Comparison of ENCODE assay signal across 8 cellular contexts in genomic region chr2:108449410-108450200, GRCh38. TPM values are rescaled to one million over a fixed set of nuclear protein-coding genes. Genes with fewer than 3 reads are reported as not detected.
A peak's percentile ranks its signal among the peaks of the same experiment; 100 is the strongest.
DNase-seq lines count a peak whose midpoint lies in the region; ATAC-seq, FAIRE-seq and TF ChIP-seq lines count a peak whose summit lies in the region.

No MANE protein-coding gene starts in this region.

- peak overlapping the region; percentile 96 for H3K4me3 ChIP-seq in CD4-positive, CD25-positive, alpha-beta regulatory T cell (ENCODE audit: low read depth, low read length)
- H3K4me3 ChIP-seq in PC-9, result peak overlapping the region; percentile 90
- H3K4me3 ChIP-seq in astrocyte (ENCODE audit: insufficient read depth, low read depth, low read length), result peak overlapping the region; percentile 98
- H3K4me3 ChIP-seq in iPS-18a (ENCODE audit: low read length), result peak overlapping the region; percentile 82
- peak overlapping the region; percentile 90 for H3K4me3 ChIP-seq in skeletal muscle satellite cell (ENCODE audit: low read length)

- peak overlapping the region; percentile 95 for H3K27ac ChIP-seq in CD4-positive, CD25-positive, alpha-beta regulatory T cell (ENCODE audit: insufficient read depth, low read length, poor library complexity, severe bottlenecking)
- H3K27ac ChIP-seq in PC-9 (peak overlapping the region; percentile 62), astrocyte (ENCODE audit: low read depth, low read length) (peak overlapping the region; percentile 95), iPS-18a (ENCODE audit: low read length) (peak overlapping the region; percentile 46)

- H3F3A ChIP-seq in PC-9 (ENCODE audit: insufficient read depth, low read depth), result no peaks in the 10 kb centered on the region

- peak overlapping the region; percentile 96 to 99 (median 99) for H3K27ac Mint-ChIP-seq in CD4-positive, CD25-positive, alpha-beta regulatory T cell
- H3K27ac Mint-ChIP-seq in astrocyte (ENCODE audit: unreplicated experiment), result peak overlapping the region; percentile 99

- H3K4me3 Mint-ChIP-seq in CD4-positive, CD25-positive, alpha-beta regulatory T cell, result peak overlapping the region; percentile 94 to 99 (median 99)
- H3K4me3 Mint-ChIP-seq in astrocyte (ENCODE audit: unreplicated experiment), result peak overlapping the region; percentile 98

- intact Hi-C loops in PC-9 (cut with micrococcal nuclease; ENCODE audit: unreplicated experiment), result loop anchor here (2.0 kb wide), 1 partner anchor 99 kb away; no protein-coding TSS in a partner anchor

- peaks cover 19% of the 10 kb centered on the region for H3K79me2 ChIP-seq in PC-9 (ENCODE audit: low read depth)
- H3K79me2 ChIP-seq in astrocyte (ENCODE audit: insufficient read depth, low read length), result peaks cover 12% of the 10 kb centered on the region

- peaks cover 32% of the 10 kb centered on the region for H3K36me3 ChIP-seq in CD4-positive, CD25-positive, alpha-beta regulatory T cell (ENCODE audit: control insufficient read depth, insufficient read depth, low read length)
- H3K36me3 ChIP-seq in PC-9 (ENCODE audit: low read depth) (peaks cover 15% of the 10 kb centered on the region), astrocyte (ENCODE audit: insufficient read depth, low read length) (peaks cover 14% of the 10 kb centered on the region), iPS-18a (ENCODE audit: control insufficient read depth, low read depth, low read length) (peaks cover 24% of the 10 kb centered on the region), skeletal muscle satellite cell (ENCODE audit: insufficient read depth, low read length) (peaks cover 13% of the 10 kb centered on the region)

- H3K9me3 Mint-ChIP-seq in CD4-positive, CD25-positive, alpha-beta regulatory T cell, result no peaks in the 10 kb centered on the region
- H3K9me3 Mint-ChIP-seq in astrocyte (ENCODE audit: unreplicated experiment), result peaks cover under 1% of the 10 kb centered on the region

- H3K36me3 Mint-ChIP-seq in CD4-positive, CD25-positive, alpha-beta regulatory T cell, result peaks cover 28% of the 10 kb centered on the region
- peaks cover 5% of the 10 kb centered on the region for H3K36me3 Mint-ChIP-seq in astrocyte (ENCODE audit: low read depth, unreplicated experiment)

- no peaks in the 10 kb centered on the region for H3K9me3 ChIP-seq in CD4-positive, CD25-positive, alpha-beta regulatory T cell (ENCODE audit: control insufficient read depth in 2 of 2, low read length in 2 of 2)
- H3K9me3 ChIP-seq in PC-9 (ENCODE audit: insufficient read depth, low read depth) (no peaks in the 10 kb centered on the region), astrocyte (ENCODE audit: insufficient read depth, low read depth, low read length) (no peaks in the 10 kb centered on the region), iPS-18a (ENCODE audit: control insufficient read depth, low read depth, low read length) (no peaks in the 10 kb centered on the region), skeletal muscle satellite cell (replicated peaks; ENCODE audit: low read length) (no peaks in the 10 kb centered on the region)

- H3K4me2 ChIP-seq in PC-9, result peak overlapping the region; percentile 91
- H3K4me2 ChIP-seq in astrocyte (ENCODE audit: low read length), result peak overlapping the region; percentile 98
- peak overlapping the region; percentile 89 for H3K4me2 ChIP-seq in skeletal muscle satellite cell (ENCODE audit: low read length)

- POLR2A ChIA-PET in PC-9 (lab: Charles Lee; ENCODE audit: unreplicated experiment), result interaction anchor here (0.8 kb wide), 1 partner anchor 145 kb away, joined by 4 read pairs; no protein-coding TSS in a partner anchor

- peaks cover 4% of the 10 kb centered on the region for H3K27me3 Mint-ChIP-seq in CD4-positive, CD25-positive, alpha-beta regulatory T cell
- H3K27me3 Mint-ChIP-seq in astrocyte (ENCODE audit: low read depth, unreplicated experiment), result no peaks in the 10 kb centered on the region

- peak; percentile 34 to 36 for ATAC-seq in CD4-positive, CD25-positive, alpha-beta regulatory T cell (ENCODE audit: low read depth in 2 of 2)
- ATAC-seq in GM19023 (IDR thresholded peaks at IDR 0.05; ENCODE audit: unreplicated experiment), result peak; percentile 43
- ATAC-seq in HG03342 (IDR thresholded peaks at IDR 0.05; ENCODE audit: unreplicated experiment), result peak; percentile 32
- no peak for ATAC-seq in GM21360 (IDR thresholded peaks at IDR 0.05; ENCODE audit: unreplicated experiment)

- peaks cover 17 to 56% (median 38%) of the 10 kb centered on the region in 4 donors for H3K4me1 Mint-ChIP-seq in CD4-positive, CD25-positive, alpha-beta regulatory T cell
- peaks cover 8% of the 10 kb centered on the region for H3K4me1 Mint-ChIP-seq in astrocyte (ENCODE audit: low read depth, unreplicated experiment)

- TF ChIP-seq CTCF in PC-9 (conservative IDR thresholded peaks at IDR 0.05), result no peak
- TF ChIP-seq CTCF in astrocyte (IDR thresholded peaks at IDR 0.05; ENCODE audit: insufficient read depth, low read depth, low read length), result no peak

- CTCF ChIA-PET in PC-9 (lab: Charles Lee), result no interaction called here

- peaks cover 30% of the 10 kb centered on the region for H3K4me1 ChIP-seq in CD4-positive, CD25-positive, alpha-beta regulatory T cell (ENCODE audit: control insufficient read depth, insufficient read depth, low read length, poor library complexity, severe bottlenecking)
- H3K4me1 ChIP-seq in PC-9 (replicated peaks; ENCODE audit: insufficient read depth), result peaks cover 18% of the 10 kb centered on the region
- H3K4me1 ChIP-seq in astrocyte (ENCODE audit: insufficient read depth, low read length), result peaks cover 11% of the 10 kb centered on the region
- peaks cover 5% of the 10 kb centered on the region for H3K4me1 ChIP-seq in iPS-18a (ENCODE audit: control insufficient read depth, low read depth, low read length)
- peaks cover 11% of the 10 kb centered on the region for H3K4me1 ChIP-seq in skeletal muscle satellite cell (ENCODE audit: control insufficient read depth, insufficient read depth, low read length)

- no TSS peak for BruUV-seq in PC-9 (replicated peaks; lab: Mats Ljungman, UMichigan)

- peak; percentile 32 to 70 (median 41) for DNase-seq in CD4-positive, CD25-positive, alpha-beta regulatory T cell
- DNase-seq in PC-9, result peak in 1 of 2 experiments; percentile 17
- DNase-seq in astrocyte (ENCODE audit: low read depth), result no peak

- no peaks in the 10 kb centered on the region for H3K27me3 ChIP-seq in CD4-positive, CD25-positive, alpha-beta regulatory T cell (ENCODE audit: control insufficient read depth, insufficient read depth, low read length)
- H3K27me3 ChIP-seq in PC-9 (ENCODE audit: insufficient read depth, low read depth), result no peaks in the 10 kb centered on the region
- no peaks in the 10 kb centered on the region for H3K27me3 ChIP-seq in astrocyte (ENCODE audit: insufficient read depth, low read length)
- no peaks in the 10 kb centered on the region for H3K27me3 ChIP-seq in iPS-18a (ENCODE audit: control insufficient read depth, insufficient read depth, low read length)
- no peaks in the 10 kb centered on the region for H3K27me3 ChIP-seq in skeletal muscle satellite cell (ENCODE audit: control insufficient read depth, insufficient read depth, low read length)

- H3K9ac ChIP-seq in astrocyte (ENCODE audit: low read length) (peak overlapping the region; percentile 99), iPS-18a (ENCODE audit: low read length) (peak overlapping the region; percentile 89), skeletal muscle satellite cell (ENCODE audit: low read depth, low read length) (peak overlapping the region; percentile 94)

- no peaks in the 10 kb centered on the region for H4K20me1 ChIP-seq in PC-9 (ENCODE audit: insufficient read depth)
- H4K20me1 ChIP-seq in astrocyte (ENCODE audit: insufficient read depth, low read length), result no peaks in the 10 kb centered on the region

- H2AFZ ChIP-seq in PC-9 (peak overlapping the region; percentile 98), astrocyte (ENCODE audit: low read depth, low read length) (peak overlapping the region; percentile 80)

- no peaks in the 10 kb centered on the region for H3K9me2 ChIP-seq in PC-9 (ENCODE audit: insufficient read depth)

- no peak for FAIRE-seq in astrocyte (lab: Jason Lieb, UNC)

RNA-seq across cellular contexts. Expression of gene GCC2, which starts 0.6 kb away (rescaled TPM):
- total RNA-seq in CD4-positive, CD25-positive, alpha-beta regulatory T cell, result 100 TPM
- polyA plus RNA-seq in CD4-positive, CD25-positive, alpha-beta regulatory T cell, result 10 to 100 TPM; 36.7 to 43.7 (median 42.1) TPM
- total RNA-seq in PC-9 (2021), result 33.3 and 49.1 TPM in 2 replicates
- 49.3 and 53.9 TPM in 2 replicates for total RNA-seq in astrocyte
- total RNA-seq in skeletal muscle satellite cell (2012; rRNA removed), result 17.3 and 22.3 TPM in 2 replicates
